In genomic region chr12:120617767-120618166, GRCh38 we compare ENCODE assay signal across 6 cellular contexts. TPM values are rescaled to one million over a fixed set of nuclear protein-coding genes. Genes with fewer than 3 reads are reported as not detected.
"Had no signal": no experiment of that assay in that cellular context is flagged by ENCODE, and none has a peak within 500 bp of the region (broad histone marks: within the 10 kb centered on the region; RNA-seq: fewer than 3 reads in every experiment).

No MANE protein-coding gene starts in this region.

RNA-seq across cellular contexts. Expression of gene CABP1, which starts 22.7 kb away (rescaled TPM):
- total RNA-seq: kidney epithelial cell, lung microvascular endothelial cell, mononuclear cell, myocyte had no signal
- polyA plus RNA-seq: immature natural killer cell; naive thymus-derived CD4-positive, alpha-beta T cell had no signal
